Comparison of ENCODE assay signal across 8 cellular contexts in genomic region chr17:75406222-75406615, GRCh38. TPM values are rescaled to one million over a fixed set of nuclear protein-coding genes. Genes with fewer than 3 reads are reported as not detected.
A peak's percentile ranks its signal among the peaks of the same experiment; 100 is the strongest.
DNase-seq lines count a peak whose midpoint lies in the region; ATAC-seq and TF ChIP-seq lines count a peak whose summit lies in the region.

No MANE protein-coding gene starts in this region.

- H3K4me1 Mint-ChIP-seq in T-helper 2 cell treated with Interferon-gamma antibody and Interleukin-4, amounts not matched to agents 5 μg/mL and 100 μg/mL, for 36 hours (ENCODE audit: low read depth), result peaks cover 43% of the 10 kb centered on the region
- peaks cover 19% of the 10 kb centered on the region for H3K4me1 Mint-ChIP-seq in progenitor cell of endocrine pancreas (ENCODE audit: low read depth)

- peaks cover 16% of the 10 kb centered on the region for H3K36me3 Mint-ChIP-seq in T-helper 2 cell treated with Interferon-gamma antibody and Interleukin-4, amounts not matched to agents 5 μg/mL and 100 μg/mL, for 36 hours (ENCODE audit: low read depth)
- H3K36me3 Mint-ChIP-seq in progenitor cell of endocrine pancreas (ENCODE audit: insufficient read depth), result no peaks in the 10 kb centered on the region

- H3K4me3 Mint-ChIP-seq in T-helper 2 cell treated with Interferon-gamma antibody and Interleukin-4, amounts not matched to agents 5 μg/mL and 100 μg/mL, for 36 hours, result peak overlapping the region; percentile 98
- H3K4me3 Mint-ChIP-seq in progenitor cell of endocrine pancreas (ENCODE audit: low read depth), result peak overlapping the region; percentile 88

- TF ChIP-seq CTCF in AG10803 (conservative IDR thresholded peaks at IDR 0.05; ENCODE audit: low read length) (no peak), fibroblast of pulmonary artery (IDR thresholded peaks at IDR 0.05; ENCODE audit: low read length, missing control alignments) (no peak), progenitor cell of endocrine pancreas (IDR thresholded peaks at IDR 0.05; ENCODE audit: unreplicated experiment) (no peak)

- H3K4me3 ChIP-seq in AG10803 (ENCODE audit: low read length) (peak overlapping the region; percentile 66), fibroblast of pulmonary artery (replicated peaks; ENCODE audit: low read depth, low read length) (peak overlapping the region; percentile 94)

- H3K9me3 Mint-ChIP-seq in T-helper 2 cell treated with Interferon-gamma antibody and Interleukin-4, amounts not matched to agents 5 μg/mL and 100 μg/mL, for 36 hours, result no peaks in the 10 kb centered on the region
- H3K9me3 Mint-ChIP-seq in progenitor cell of endocrine pancreas (ENCODE audit: low read depth), result no peaks in the 10 kb centered on the region

- peak overlapping the region; percentile 86 for H3K27ac Mint-ChIP-seq in T-helper 2 cell treated with Interferon-gamma antibody and Interleukin-4, amounts not matched to agents 5 μg/mL and 100 μg/mL, for 36 hours
- H3K27ac Mint-ChIP-seq in progenitor cell of endocrine pancreas, result peak overlapping the region; percentile 76

- DNase-seq in AG10803 (ENCODE audit: low read depth), result peak; percentile 33
- DNase-seq in T-helper 2 cell treated with Interferon-gamma antibody and Interleukin-4, amounts not matched to agents 5 μg/mL and 100 μg/mL, for 36 hours (ENCODE audit: low spot score), result no peak
- no peak for DNase-seq in fibroblast of pulmonary artery (ENCODE audit: low read depth)
- no peak for DNase-seq in progenitor cell of endocrine pancreas (ENCODE audit: low spot score, unreplicated experiment)
- DNase-seq in NK-92 (lab: John Stamatoyannopoulos, UW; ENCODE audit: unreplicated experiment), result no peak
- no peak for DNase-seq in dedifferentiated amniotic fluid mesenchymal stem cell (ENCODE audit: extremely low spot score)

- ATAC-seq in GM21717 (IDR thresholded peaks at IDR 0.05; ENCODE audit: unreplicated experiment) (peak; percentile 5), GM21360 (IDR thresholded peaks at IDR 0.05; ENCODE audit: unreplicated experiment) (no peak)

- H3K27me3 Mint-ChIP-seq in T-helper 2 cell treated with Interferon-gamma antibody and Interleukin-4, amounts not matched to agents 5 μg/mL and 100 μg/mL, for 36 hours (ENCODE audit: low read depth), result no peaks in the 10 kb centered on the region
- no peaks in the 10 kb centered on the region for H3K27me3 Mint-ChIP-seq in progenitor cell of endocrine pancreas

RNA-seq across cellular contexts. Expression of gene GRB2, which starts 0.7 kb away (rescaled TPM):
- total RNA-seq in progenitor cell of endocrine pancreas, result 84.8 and 87.5 TPM in 2 replicates

RNA-seq across cellular contexts. Expression of gene TMEM94, which starts 50.2 kb away (rescaled TPM):
- 168 and 197 TPM in 2 replicates for total RNA-seq in progenitor cell of endocrine pancreas
